ENCODE assay signal across 1 cellular context in the genomic region with DNA sequence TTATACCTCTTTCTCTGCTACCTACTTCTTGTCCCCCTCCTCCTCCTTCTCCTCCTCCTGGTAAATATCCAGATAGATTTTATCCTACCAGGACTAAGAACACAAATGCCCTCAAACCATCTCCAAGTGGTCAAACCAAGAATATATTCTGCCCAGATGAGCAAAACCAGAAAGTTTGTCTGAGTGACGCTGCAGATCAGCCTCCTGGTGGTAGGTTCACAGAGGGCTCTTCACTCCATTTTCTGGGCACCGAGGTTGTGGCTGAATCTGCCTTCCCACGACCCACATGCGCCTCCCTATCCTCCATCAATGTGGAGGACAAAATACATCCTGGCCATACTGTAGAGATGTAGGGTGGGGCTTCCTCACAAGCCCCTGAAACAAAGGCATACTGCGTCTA.
TF ChIP-seq lines count a peak whose summit lies in the region.

No MANE protein-coding gene starts in this region.

TF ChIP-seq in GM23338, 12 proteins besides CTCF, POLR2A, EP300 and RAD21 (continued from another document):
- TF ChIP-seq, protein P1, sequence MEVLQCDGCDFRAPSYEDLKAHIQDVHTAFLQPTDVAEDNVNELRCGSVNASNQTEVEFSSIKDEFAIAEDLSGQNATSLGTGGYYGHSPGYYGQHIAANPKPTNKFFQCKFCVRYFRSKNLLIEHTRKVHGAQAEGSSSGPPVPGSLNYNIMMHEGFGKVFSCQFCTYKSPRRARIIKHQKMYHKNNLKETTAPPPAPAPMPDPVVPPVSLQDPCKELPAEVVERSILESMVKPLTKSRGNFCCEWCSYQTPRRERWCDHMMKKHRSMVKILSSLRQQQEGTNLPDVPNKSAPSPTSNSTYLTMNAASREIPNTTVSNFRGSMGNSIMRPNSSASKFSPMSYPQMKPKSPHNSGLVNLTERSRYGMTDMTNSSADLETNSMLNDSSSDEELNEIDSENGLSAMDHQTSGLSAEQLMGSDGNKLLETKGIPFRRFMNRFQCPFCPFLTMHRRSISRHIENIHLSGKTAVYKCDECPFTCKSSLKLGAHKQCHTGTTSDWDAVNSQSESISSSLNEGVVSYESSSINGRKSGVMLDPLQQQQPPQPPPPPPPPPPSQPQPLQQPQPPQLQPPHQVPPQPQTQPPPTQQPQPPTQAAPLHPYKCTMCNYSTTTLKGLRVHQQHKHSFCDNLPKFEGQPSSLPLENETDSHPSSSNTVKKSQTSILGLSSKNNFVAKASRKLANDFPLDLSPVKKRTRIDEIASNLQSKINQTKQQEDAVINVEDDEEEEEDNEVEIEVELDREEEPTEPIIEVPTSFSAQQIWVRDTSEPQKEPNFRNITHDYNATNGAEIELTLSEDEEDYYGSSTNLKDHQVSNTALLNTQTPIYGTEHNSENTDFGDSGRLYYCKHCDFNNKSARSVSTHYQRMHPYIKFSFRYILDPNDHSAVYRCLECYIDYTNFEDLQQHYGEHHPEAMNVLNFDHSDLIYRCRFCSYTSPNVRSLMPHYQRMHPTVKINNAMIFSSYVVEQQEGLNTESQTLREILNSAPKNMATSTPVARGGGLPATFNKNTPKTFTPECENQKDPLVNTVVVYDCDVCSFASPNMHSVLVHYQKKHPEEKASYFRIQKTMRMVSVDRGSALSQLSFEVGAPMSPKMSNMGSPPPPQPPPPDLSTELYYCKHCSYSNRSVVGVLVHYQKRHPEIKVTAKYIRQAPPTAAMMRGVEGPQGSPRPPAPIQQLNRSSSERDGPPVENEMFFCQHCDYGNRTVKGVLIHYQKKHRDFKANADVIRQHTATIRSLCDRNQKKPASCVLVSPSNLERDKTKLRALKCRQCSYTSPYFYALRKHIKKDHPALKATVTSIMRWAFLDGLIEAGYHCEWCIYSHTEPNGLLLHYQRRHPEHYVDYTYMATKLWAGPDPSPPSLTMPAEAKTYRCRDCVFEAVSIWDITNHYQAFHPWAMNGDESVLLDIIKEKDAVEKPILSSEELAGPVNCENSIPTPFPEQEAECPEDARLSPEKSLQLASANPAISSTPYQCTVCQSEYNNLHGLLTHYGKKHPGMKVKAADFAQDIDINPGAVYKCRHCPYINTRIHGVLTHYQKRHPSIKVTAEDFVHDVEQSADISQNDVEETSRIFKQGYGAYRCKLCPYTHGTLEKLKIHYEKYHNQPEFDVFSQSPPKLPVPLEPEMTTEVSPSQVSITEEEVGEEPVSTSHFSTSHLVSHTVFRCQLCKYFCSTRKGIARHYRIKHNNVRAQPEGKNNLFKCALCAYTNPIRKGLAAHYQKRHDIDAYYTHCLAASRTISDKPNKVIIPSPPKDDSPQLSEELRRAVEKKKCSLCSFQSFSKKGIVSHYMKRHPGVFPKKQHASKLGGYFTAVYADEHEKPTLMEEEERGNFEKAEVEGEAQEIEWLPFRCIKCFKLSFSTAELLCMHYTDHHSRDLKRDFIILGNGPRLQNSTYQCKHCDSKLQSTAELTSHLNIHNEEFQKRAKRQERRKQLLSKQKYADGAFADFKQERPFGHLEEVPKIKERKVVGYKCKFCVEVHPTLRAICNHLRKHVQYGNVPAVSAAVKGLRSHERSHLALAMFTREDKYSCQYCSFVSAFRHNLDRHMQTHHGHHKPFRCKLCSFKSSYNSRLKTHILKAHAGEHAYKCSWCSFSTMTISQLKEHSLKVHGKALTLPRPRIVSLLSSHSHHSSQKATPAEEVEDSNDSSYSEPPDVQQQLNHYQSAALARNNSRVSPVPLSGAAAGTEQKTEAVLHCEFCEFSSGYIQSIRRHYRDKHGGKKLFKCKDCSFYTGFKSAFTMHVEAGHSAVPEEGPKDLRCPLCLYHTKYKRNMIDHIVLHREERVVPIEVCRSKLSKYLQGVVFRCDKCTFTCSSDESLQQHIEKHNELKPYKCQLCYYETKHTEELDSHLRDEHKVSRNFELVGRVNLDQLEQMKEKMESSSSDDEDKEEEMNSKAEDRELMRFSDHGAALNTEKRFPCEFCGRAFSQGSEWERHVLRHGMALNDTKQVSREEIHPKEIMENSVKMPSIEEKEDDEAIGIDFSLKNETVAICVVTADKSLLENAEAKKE (CRISPR knock-in tag; IDR thresholded peaks at IDR 0.05): no peak
- TF ChIP-seq STAT1 (IDR thresholded peaks at IDR 0.05; ENCODE audit: unreplicated experiment): no peak
